Comparison of ENCODE assay signal across 20 cellular contexts in genomic region chr7:136049818-136050461, GRCh38.
DNase-seq lines count a peak whose midpoint lies in the region; ATAC-seq, FAIRE-seq and TF ChIP-seq lines count a peak whose summit lies in the region.
"Had no signal": no experiment of that assay in that cellular context is flagged by ENCODE, and none has a peak within 500 bp of the region (broad histone marks: within the 10 kb centered on the region; RNA-seq: fewer than 3 reads in every experiment).

No MANE protein-coding gene starts in this region.

- H3K9ac ChIP-seq in PC-3 (ENCODE audit: low read length), result no peak overlapping the region
- no peak overlapping the region for H3K9ac ChIP-seq in H1 (replicated peaks in 1 of 4; ENCODE audit: extremely low read depth in 1 of 4, low read depth in 3 of 4, low read length in 3 of 4)

- TF ChIP-seq CTCF in PC-3 (conservative IDR thresholded peaks at IDR 0.05; ENCODE audit: low read depth, low read length) (no peak), H1 (IDR thresholded peaks at IDR 0.05; ENCODE audit: control extremely low read depth in 1 of 3, insufficient read depth in 1 of 3, low read depth in 1 of 3, low read length in 3 of 3) (no peak), nephron progenitor cell (IDR thresholded peaks at IDR 0.05) (no peak), testis (IDR thresholded peaks at IDR 0.05) (no peak)

- H3K23ac ChIP-seq in H1 (ENCODE audit: insufficient read length), result no peak overlapping the region

- H3F3A ChIP-seq in PC-3 (ENCODE audit: low read length, unreplicated experiment), result no peaks in the 10 kb centered on the region

- H3K27ac ChIP-seq in PC-3 (ENCODE audit: low read length) (no peak overlapping the region), H1 (ENCODE audit: low read depth, low read length) (no peak overlapping the region), testis (peak overlapping the region; percentile 88 to 91)
- H3K27ac ChIP-seq: HL-60, SJCRH30 had no signal

- no peak overlapping the region for H3K18ac ChIP-seq in H1 (ENCODE audit: extremely low read depth, low read length)

- no peak overlapping the region for H4K5ac ChIP-seq in H1 (ENCODE audit: insufficient read length, low read depth, low read length)

- BruUV-seq in PC-3 (replicated peaks; lab: Mats Ljungman, UMichigan), result no TSS peak

- H3K36me3 ChIP-seq in PC-3 (ENCODE audit: low read depth, low read length) (no peaks in the 10 kb centered on the region), H1 (ENCODE audit: control insufficient read depth in 2 of 4, insufficient read depth in 4 of 4, low read length in 3 of 4) (no peaks in the 10 kb centered on the region), testis (ENCODE audit: low read depth, missing control alignments) (no peaks in the 10 kb centered on the region)
- H3K36me3 ChIP-seq: BE2C, SJCRH30 had no signal

- peak overlapping the region; percentile 11; the same call in 1 of the 2 replicates for H4K8ac ChIP-seq in H1 (ENCODE audit: extremely low read depth, insufficient read depth, low read length)

- no peak overlapping the region for H2AFZ ChIP-seq in PC-3 (ENCODE audit: low read length)
- no peak overlapping the region for H2AFZ ChIP-seq in H1 (ENCODE audit: low read length)

- H3K4me2 ChIP-seq in PC-3 (ENCODE audit: low read length) (no peak overlapping the region), H1 (ENCODE audit: insufficient read depth in 1 of 2, low read depth in 2 of 2, low read length in 2 of 2) (no peak overlapping the region)

- H4K20me1 ChIP-seq in PC-3 (ENCODE audit: low read length) (no peaks in the 10 kb centered on the region), H1 (replicated peaks in 1 of 2; ENCODE audit: control insufficient read depth in 1 of 2, insufficient read depth in 2 of 2, low read length in 2 of 2) (no peaks in the 10 kb centered on the region)

- no peaks in the 10 kb centered on the region for H3K23me2 ChIP-seq in H1 (ENCODE audit: low read depth, low read length)

- 90 to 100% methylated on average over 1 to 6 of the region's 6 CpGs for WGBS in H1 (ENCODE audit: extremely low coverage in 1 of 2, insufficient coverage in 1 of 2, insufficient read length in 1 of 2, insufficient replicate concordance in 2 of 2, low coverage in 1 of 2, low lambda C conversion rate in 2 of 2, missing lambda C conversion rate in 1 of 2), 2 experiments
- 44 to 48% methylated on average over 6 of the region's 6 CpGs for WGBS in testis, 2 donors

- H3K27me3 ChIP-seq in PC-3 (ENCODE audit: low read length) (peaks cover 18% of the 10 kb centered on the region; the same call in 1 of the 2 replicates), H1 (replicated peaks in 1 of 4; ENCODE audit: control insufficient read depth in 3 of 4, extremely low read depth in 1 of 4, insufficient read depth in 3 of 4, low read length in 3 of 4) (no peaks in the 10 kb centered on the region), testis (no peaks in the 10 kb centered on the region)
- H3K27me3 ChIP-seq: BE2C, SJCRH30 had no signal

- no peak for TF ChIP-seq EP300 in H1 (IDR thresholded peaks at IDR 0.05; ENCODE audit: borderline replicate concordance in 1 of 2, low read depth in 2 of 2, low read length in 2 of 2)

- H3K27me3 Mint-ChIP-seq in nephron progenitor cell (ENCODE audit: low read depth, poor library complexity), result no peaks in the 10 kb centered on the region
- H3K27me3 Mint-ChIP-seq: CD4-positive, alpha-beta memory T cell; IgD-negative memory B cell had no signal

- no peak overlapping the region for H3K14ac ChIP-seq in H1 (ENCODE audit: insufficient read length)

- H3K4me3 Mint-ChIP-seq in nephron progenitor cell, result peak overlapping the region; percentile 2
- H3K4me3 Mint-ChIP-seq: CD4-positive, alpha-beta memory T cell; IgD-negative memory B cell had no signal

- peak overlapping the region; percentile 47 for H3K27ac Mint-ChIP-seq in nephron progenitor cell
- H3K27ac Mint-ChIP-seq: CD4-positive, alpha-beta memory T cell; IgD-negative memory B cell had no signal

- intact Hi-C loops in PC-3 (cut with micrococcal nuclease) (no loop called here), testis (cut with DNase I; ENCODE audit: low total_unique reads) (no loop called here)

- no peaks in the 10 kb centered on the region for H3K9me2 ChIP-seq in PC-3 (replicated peaks; ENCODE audit: low read length)

- H3K79me1 ChIP-seq in H1 (ENCODE audit: low read depth, low read length), result no peaks in the 10 kb centered on the region

- no peak overlapping the region for H2AK5ac ChIP-seq in H1 (ENCODE audit: low read depth, low read length)

- H3K56ac ChIP-seq in H1 (replicated peaks; ENCODE audit: insufficient read length, low read depth, low read length), result no peak overlapping the region

- no peak overlapping the region for H2BK15ac ChIP-seq in H1 (ENCODE audit: low read length)

- no peaks in the 10 kb centered on the region for H3K9me3 ChIP-seq in PC-3 (ENCODE audit: low read length)
- peaks cover 0 to 9% of the 10 kb centered on the region in 2 experiments; a peak in 2 of 4 replicates for H3K9me3 ChIP-seq in H1 (ENCODE audit: insufficient read depth in 2 of 2, low read depth in 1 of 2, low read length in 1 of 2)
- no peaks in the 10 kb centered on the region for H3K9me3 ChIP-seq in testis
- H3K9me3 ChIP-seq: BE2C, SJCRH30 had no signal

- H2BK20ac ChIP-seq in H1 (ENCODE audit: low read length), result no peak overlapping the region

- H2BK5ac ChIP-seq in H1 (ENCODE audit: low read depth, low read length), result no peak overlapping the region

- H3K4ac ChIP-seq in H1 (replicated peaks; ENCODE audit: insufficient read length, low read depth, low read length), result no peak overlapping the region

- POLR2A ChIA-PET in PC-3 (lab: Charles Lee; ENCODE audit: unreplicated experiment) (no interaction called here), H1 (lab: Charles Lee; ENCODE audit: partially characterized antibody) (no interaction called here)

- peaks cover 10% of the 10 kb centered on the region for H3K36me3 Mint-ChIP-seq in nephron progenitor cell (ENCODE audit: low read depth)

- no peak for TF ChIP-seq RAD21 in H1 (IDR thresholded peaks at IDR 0.05 in 1 of 2, conservative IDR thresholded peaks at IDR 0.05 in 1 of 2; ENCODE audit: low read depth in 2 of 2, low read length in 2 of 2)

- DNase-seq in PC-3, result peak; percentile 21
- DNase-seq in H1 (ENCODE audit: low read depth in 1 of 2, low spot score in 2 of 2), result no peak
- DNase-seq in nephron progenitor cell, result no peak
- peak; percentile 50 for DNase-seq in testis
- no peak for DNase-seq in T-helper 9 cell
- no peak for DNase-seq in mesenteric fat pad (ENCODE audit: low spot score)
- DNase-seq: BE2C; Calu3; CD4-positive, alpha-beta memory T cell; H7; NCI-H1105 treated with DMSO at 0.1 percent for 48 hours; NCI-H1694 treated with DMSO at 0.1 percent for 48 hours; NCI-H345; NCI-H69; RPMI8226; SJCRH30 had no signal

- H3K9me3 Mint-ChIP-seq in nephron progenitor cell, result peaks cover 29% of the 10 kb centered on the region

- CTCF ChIA-PET in PC-3 (lab: Charles Lee), result no interaction called here
- CTCF ChIA-PET in H1 (lab: Charles Lee; ENCODE audit: partially characterized antibody), result no interaction called here

- H3K4me1 ChIP-seq in PC-3 (ENCODE audit: insufficient read depth, low read length) (no peaks in the 10 kb centered on the region), H1 (replicated peaks in 1 of 4; ENCODE audit: control insufficient read depth in 3 of 4, insufficient read depth in 4 of 4, low read length in 3 of 4) (no peaks in the 10 kb centered on the region), testis (peaks cover 44% of the 10 kb centered on the region)
- H3K4me1 ChIP-seq: BE2C, SJCRH30 had no signal

- H3K4me1 Mint-ChIP-seq in nephron progenitor cell, result peaks cover 28% of the 10 kb centered on the region
- H3K4me1 Mint-ChIP-seq: CD4-positive, alpha-beta memory T cell had no signal

- no peak for FAIRE-seq in H1 (lab: Jason Lieb, UNC)
- FAIRE-seq: HTR-8/SVneo had no signal

- ATAC-seq in PC-3 (no peak), HG03520 (IDR thresholded peaks at IDR 0.05; ENCODE audit: unreplicated experiment) (no peak)

- H3K79me2 ChIP-seq in PC-3 (ENCODE audit: low read length) (no peaks in the 10 kb centered on the region), H1 (ENCODE audit: control insufficient read depth in 1 of 2, insufficient read depth in 2 of 2, low read length in 2 of 2) (no peaks in the 10 kb centered on the region)

- no peak overlapping the region for H4K91ac ChIP-seq in H1 (replicated peaks; ENCODE audit: insufficient read length, low read length)

- no peak overlapping the region for H2BK120ac ChIP-seq in H1 (replicated peaks; ENCODE audit: low read depth, low read length)

- no peak overlapping the region for H2BK12ac ChIP-seq in H1 (ENCODE audit: low read depth, low read length)

- TF ChIP-seq POLR2A in H1 (IDR thresholded peaks at IDR 0.05; ENCODE audit: control extremely low read depth in 1 of 2, low read depth in 2 of 2, low read length in 2 of 2) (no peak), testis (IDR thresholded peaks at IDR 0.05) (no peak)

- H3K4me3 ChIP-seq in PC-3 (ENCODE audit: low read length) (no peak overlapping the region), H1 (ENCODE audit: extremely low read depth in 1 of 4, insufficient read depth in 2 of 4, low read depth in 3 of 4, low read length in 4 of 4) (no peak overlapping the region), testis (no peak overlapping the region)
- H3K4me3 ChIP-seq: SJCRH30 had no signal

TF ChIP-seq in H1, 55 proteins besides CTCF, POLR2A, EP300 and RAD21:
- no peak for TF ChIP-seq SIN3A (conservative IDR thresholded peaks at IDR 0.05 in 1 of 2, IDR thresholded peaks at IDR 0.05 in 1 of 2; ENCODE audit: low read depth in 1 of 2, low read length in 2 of 2)
- TF ChIP-seq ASH2L (IDR thresholded peaks at IDR 0.05; ENCODE audit: low read length), result no peak
- TF ChIP-seq POLR2AphosphoS5 (IDR thresholded peaks at IDR 0.05; ENCODE audit: low read depth, low read length), result no peak
- TF ChIP-seq GTF2F1 (IDR thresholded peaks at IDR 0.05; ENCODE audit: borderline replicate concordance, low read depth, low read length), result no peak
- TF ChIP-seq, protein P1, sequence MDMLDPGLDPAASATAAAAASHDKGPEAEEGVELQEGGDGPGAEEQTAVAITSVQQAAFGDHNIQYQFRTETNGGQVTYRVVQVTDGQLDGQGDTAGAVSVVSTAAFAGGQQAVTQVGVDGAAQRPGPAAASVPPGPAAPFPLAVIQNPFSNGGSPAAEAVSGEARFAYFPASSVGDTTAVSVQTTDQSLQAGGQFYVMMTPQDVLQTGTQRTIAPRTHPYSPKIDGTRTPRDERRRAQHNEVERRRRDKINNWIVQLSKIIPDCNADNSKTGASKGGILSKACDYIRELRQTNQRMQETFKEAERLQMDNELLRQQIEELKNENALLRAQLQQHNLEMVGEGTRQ (IDR thresholded peaks at IDR 0.05; ENCODE audit: low read length), result no peak
- TF ChIP-seq, protein P2, sequence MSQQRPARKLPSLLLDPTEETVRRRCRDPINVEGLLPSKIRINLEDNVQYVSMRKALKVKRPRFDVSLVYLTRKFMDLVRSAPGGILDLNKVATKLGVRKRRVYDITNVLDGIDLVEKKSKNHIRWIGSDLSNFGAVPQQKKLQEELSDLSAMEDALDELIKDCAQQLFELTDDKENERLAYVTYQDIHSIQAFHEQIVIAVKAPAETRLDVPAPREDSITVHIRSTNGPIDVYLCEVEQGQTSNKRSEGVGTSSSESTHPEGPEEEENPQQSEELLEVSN (IDR thresholded peaks at IDR 0.05), result no peak

Comparison
In these comparisons a context has a peak if more than half of its experiments do, and no peak if none do; other contexts are left out.
1. DNase-seq: peak in PC-3 (single experiment) and testis (single experiment); none in H1 (0 of 2), nephron progenitor cell (single experiment), T-helper 9 cell (single experiment) and mesenteric fat pad (single experiment).
2. H3K27ac ChIP-seq: peak in testis (2 of 2); none in PC-3 (single experiment) and H1 (single experiment).